ENCODE assay signal across 21 cellular contexts in genomic region chr18:63606526-63606925, GRCh38. TPM values are rescaled to one million over a fixed set of nuclear protein-coding genes. Genes with fewer than 3 reads are reported as not detected.
DNase-seq lines count a peak whose midpoint lies in the region; ATAC-seq, FAIRE-seq and TF ChIP-seq lines count a peak whose summit lies in the region.
"Had no signal": no experiment of that assay in that cellular context is flagged by ENCODE, and none has a peak within 500 bp of the region (broad histone marks: within the 10 kb centered on the region; RNA-seq: fewer than 3 reads in every experiment).

No MANE protein-coding gene starts in this region.

- no peak overlapping the region for H3K4ac ChIP-seq in trophoblast cell (ENCODE audit: low read depth, low read length)

- H3K4me3 ChIP-seq in trophoblast cell (ENCODE audit: low read depth, low read length): no peak overlapping the region
- H3K4me3 ChIP-seq: BLaER1, HAP-1, SJCRH30 had no signal

- no peak overlapping the region for H2BK120ac ChIP-seq in trophoblast cell (ENCODE audit: insufficient read depth, low read length, poor library complexity)

- H3K23ac ChIP-seq in trophoblast cell (ENCODE audit: low read length): no peak overlapping the region

- TF ChIP-seq POLR2A in GM12892 (IDR thresholded peaks at IDR 0.05; ENCODE audit: low read depth, low read length): no peak

- H3K9me3 ChIP-seq in trophoblast cell (ENCODE audit: insufficient read depth, low read depth, low read length): no peaks in the 10 kb centered on the region
- H3K9me3 ChIP-seq: BLaER1, HAP-1, SJCRH30 had no signal

- no peaks in the 10 kb centered on the region for H3K79me1 ChIP-seq in trophoblast cell (ENCODE audit: low read length)

- ATAC-seq in left colon: no peak
- ATAC-seq: Panc1, T-helper 17 cell had no signal

- WGBS in trophoblast cell (ENCODE audit: extremely low coverage, insufficient coverage, insufficient read length): no CpG with 5 or more reads among the region's 3 CpGs

- no peaks in the 10 kb centered on the region for H3K36me3 ChIP-seq in trophoblast cell (ENCODE audit: control insufficient read depth in 1 of 2, insufficient read depth in 2 of 2, low read length in 2 of 2)
- H3K36me3 ChIP-seq: BLaER1, HAP-1, SJCRH30 had no signal

- no peaks in the 10 kb centered on the region for H3K79me2 ChIP-seq in trophoblast cell (ENCODE audit: control insufficient read depth, insufficient read depth, low read length, poor library complexity)

- no peak overlapping the region for H4K91ac ChIP-seq in trophoblast cell (ENCODE audit: low read depth, low read length)

- H3K9ac ChIP-seq in trophoblast cell (ENCODE audit: low read length): no peak overlapping the region
- H3K9ac ChIP-seq: BLaER1 had no signal

- peak; percentile 51 for FAIRE-seq in GM12892 (lab: Jason Lieb, UNC)

- H3K27ac ChIP-seq in trophoblast cell (ENCODE audit: low read depth, low read length): no peak overlapping the region
- H3K27ac ChIP-seq: BLaER1, SJCRH30 had no signal

- H3K14ac ChIP-seq in trophoblast cell (ENCODE audit: low read length): no peak overlapping the region

- intact Hi-C loops in left colon (cut with DNase I, micrococcal nuclease): no loop called here

- H3K18ac ChIP-seq in trophoblast cell (ENCODE audit: low read length): no peak overlapping the region

- no peaks in the 10 kb centered on the region for H3K27me3 ChIP-seq in trophoblast cell (ENCODE audit: insufficient read depth, low read length)
- H3K27me3 ChIP-seq: BLaER1, SJCRH30 had no signal

- DNase-seq in AG20443 (ENCODE audit: low spot score): peak; percentile 53
- no peak for DNase-seq in GM12892 (ENCODE audit: insufficient read length)
- DNase-seq in amniotic epithelial cell (ENCODE audit: low read depth): peak; percentile 16
- DNase-seq in trophoblast cell: peak; percentile 52 to 90
- DNase-seq in NCI-H82 treated with DMSO at 0.1 percent for 48 hours (lab: John Stamatoyannopoulos, UW; ENCODE audit: unreplicated experiment): no peak
- no peak for DNase-seq in COLO829 (ENCODE audit: low spot score)
- DNase-seq in NOMO-1 treated with dmso at 0.1 percent for 144 hours (lab: John Stamatoyannopoulos, UW; ENCODE audit: unreplicated experiment): no peak
- no peak for DNase-seq in left colon
- DNase-seq: CD4-positive, alpha-beta memory T cell; Kasumi-1; NCI-H1092 treated with DMSO at 0.1 percent for 48 hours; NCI-H146; NCI-H2029 treated with DMSO at 0.1 percent for 48 hours; NCI-H2171; NCI-H446 treated with DMSO at 0.1 percent for 48 hours; NCI-H69; SJCRH30; T-helper 17 cell had no signal

- peaks cover 0 to 2% of the 10 kb centered on the region in 2 experiments for H3K4me1 ChIP-seq in trophoblast cell (ENCODE audit: control insufficient read depth in 1 of 2, insufficient read depth in 2 of 2, low read length in 2 of 2)
- H3K4me1 ChIP-seq: BLaER1, HAP-1, SJCRH30 had no signal

- H3K4me2 ChIP-seq in trophoblast cell (ENCODE audit: low read length): no peak overlapping the region
- H3K4me2 ChIP-seq: BLaER1 had no signal

- no peak overlapping the region for H2AK5ac ChIP-seq in trophoblast cell (ENCODE audit: low read length)

- no peak overlapping the region for H4K8ac ChIP-seq in trophoblast cell (ENCODE audit: low read depth, low read length)

- no peak overlapping the region for H4K12ac ChIP-seq in trophoblast cell (ENCODE audit: low read depth, low read length)

- H2AFZ ChIP-seq in trophoblast cell (ENCODE audit: insufficient read depth, low read length, poor library complexity): no peak overlapping the region

- H2BK12ac ChIP-seq in trophoblast cell (ENCODE audit: low read length): no peak overlapping the region

- no peak overlapping the region for H2BK5ac ChIP-seq in trophoblast cell (ENCODE audit: low read depth, low read length, poor library complexity)

RNA-seq across cellular contexts. Expression of gene SERPINB13, which starts 19.4 kb away (rescaled TPM):
- polyA plus RNA-seq in GM12892 (2012; ENCODE audit: missing spikeins): not detected
- 0.03 and 0.06 TPM in 2 replicates for polyA plus RNA-seq in trophoblast cell (2013)
- total RNA-seq in left colon: not detected
- total RNA-seq: CD4-positive, alpha-beta memory T cell; SJCRH30; T-helper 17 cell had no signal
- polyA plus RNA-seq: CD4-positive, alpha-beta memory T cell had no signal

RNA-seq across cellular contexts. Expression of gene SERPINB4, which starts 37.5 kb away (rescaled TPM):
- 0.23 TPM for polyA plus RNA-seq in GM12892 (2012; ENCODE audit: missing spikeins)
- polyA plus RNA-seq in trophoblast cell (2013): not detected in 2 replicates
- not detected for total RNA-seq in left colon
- total RNA-seq: CD4-positive, alpha-beta memory T cell; SJCRH30; T-helper 17 cell had no signal
- polyA plus RNA-seq: CD4-positive, alpha-beta memory T cell had no signal

RNA-seq across cellular contexts. Expression of gene SERPINB3, which starts 55.2 kb away (rescaled TPM):
- not detected for polyA plus RNA-seq in GM12892 (2012; ENCODE audit: missing spikeins)
- polyA plus RNA-seq in trophoblast cell (2013): 0.08 and 0.19 TPM in 2 replicates
- not detected for total RNA-seq in left colon
- total RNA-seq: CD4-positive, alpha-beta memory T cell; SJCRH30; T-helper 17 cell had no signal
- polyA plus RNA-seq: CD4-positive, alpha-beta memory T cell had no signal

Comparison
In these comparisons a context has a peak if more than half of its experiments do, and no peak if none do; other contexts are left out.
1. DNase-seq: peak in AG20443 (single experiment), amniotic epithelial cell (single experiment) and trophoblast cell (2 of 2); none in GM12892 (single experiment), NCI-H82 treated with DMSO at 0.1 percent for 48 hours (single experiment), COLO829 (single experiment), NOMO-1 treated with dmso at 0.1 percent for 144 hours (single experiment) and left colon (0 of 2).